8 cellular contexts compared by ENCODE assay signal in the genomic region with DNA sequence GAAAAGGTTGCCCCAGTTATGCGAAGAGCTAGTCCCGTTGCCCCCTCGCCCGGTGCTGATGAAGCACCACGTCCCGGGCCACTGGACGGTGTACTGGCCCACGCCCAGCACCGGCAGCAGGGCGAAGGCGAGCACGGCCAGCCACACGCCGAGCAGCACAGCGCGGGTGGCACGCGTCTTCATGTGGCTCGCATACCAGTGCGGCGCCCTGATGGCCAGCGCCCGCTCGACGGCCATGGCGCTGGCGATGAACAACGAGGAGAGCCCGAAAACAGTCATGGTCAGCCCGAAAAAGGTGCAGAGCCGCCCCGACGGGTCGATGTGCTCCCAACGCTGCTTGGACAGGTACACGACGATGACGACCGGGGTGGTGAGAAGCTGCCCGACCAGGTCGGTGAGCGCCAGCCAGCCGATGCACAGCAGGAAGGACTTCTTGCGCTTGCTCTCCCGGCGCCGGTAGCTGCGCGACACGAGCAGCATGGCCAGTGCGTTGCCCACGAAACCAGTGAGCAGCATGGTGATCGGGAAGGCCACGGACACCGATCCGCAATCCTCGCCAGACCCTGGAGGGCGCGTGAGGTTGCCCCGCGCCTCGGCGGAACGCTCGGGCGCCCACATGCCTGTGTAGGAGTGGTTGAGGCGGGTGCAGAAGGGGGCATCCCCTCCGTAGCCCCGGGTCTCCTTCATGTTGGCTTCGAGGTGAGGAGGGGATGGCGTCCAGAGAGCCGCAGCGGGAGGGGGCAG. TPM values are rescaled to one million over a fixed set of nuclear protein-coding genes. Genes with fewer than 3 reads are reported as not detected.
DNase-seq lines count a peak whose midpoint lies in the region; ATAC-seq and TF ChIP-seq lines count a peak whose summit lies in the region.

No MANE protein-coding gene starts in this region.

- no peak for TF ChIP-seq CTCF in Panc1 (IDR thresholded peaks at IDR 0.05)
- TF ChIP-seq CTCF in lung (IDR thresholded peaks at IDR 0.05; ENCODE audit: control extremely low read depth, extremely low read depth): no peak
- TF ChIP-seq CTCF in transverse colon (IDR thresholded peaks at IDR 0.05): no peak

- H3K4me3 ChIP-seq in Panc1 (ENCODE audit: low read depth in 2 of 2, low read length in 2 of 2) (peak overlapping the region; percentile 35 to 43), lung (peak overlapping the region; percentile 29), transverse colon (peak overlapping the region; percentile 30 to 58 (median 42))

- in situ Hi-C loops in Panc1 (cut with HindIII; ENCODE audit: low pct_unique_long_range_greater_than_20kb, low sequenced_read_pairs): no loop called here
- in situ Hi-C loops in transverse colon (cut with MboI; ENCODE audit: low pct_ligation_motif_present in 1 of 4, low pct_unique_long_range_greater_than_20kb in 1 of 4, low sequenced_read_pairs in 3 of 4): loop anchor here in 3 of 4 donors (10.0 to 25.0 kb wide), 4 partner anchors 352 to 522 kb away; no protein-coding TSS in a partner anchor

- peak; percentile 40 for ATAC-seq in Panc1
- peak; percentile 7 for ATAC-seq in lung (ENCODE audit: insufficient read depth, low FRiP score)
- ATAC-seq in GM18873 (IDR thresholded peaks at IDR 0.05; ENCODE audit: low FRiP score, unreplicated experiment): no peak
- no peak for ATAC-seq in GM18520 (IDR thresholded peaks at IDR 0.05; ENCODE audit: unreplicated experiment)

- H3K27me3 ChIP-seq in Panc1 (ENCODE audit: control insufficient read depth, insufficient read depth, low read length) (peaks cover 22% of the 10 kb centered on the region), lung (ENCODE audit: control insufficient read depth, insufficient read depth) (no peaks in the 10 kb centered on the region), transverse colon (peaks cover 57% of the 10 kb centered on the region)

- DNase-seq in activated effector memory CD4-positive, alpha-beta T cell treated with anti-CD3 and anti-CD28 coated beads, Interleukin-2, amount 50 U/mL, for 16 hours: peak; percentile 67
- no peak for DNase-seq in activated effector memory CD4-positive, alpha-beta T cell treated with Interleukin-2 at 50 U/mL for 16 hours
- DNase-seq in Panc1 (ENCODE audit: low read depth, low spot score) (no peak), dermis blood vessel endothelial cell (peak; percentile 17), lung (ENCODE audit: low spot score) (no peak), transverse colon (peak; percentile 10)

- intact Hi-C loops in Panc1 (cut with micrococcal nuclease; ENCODE audit: unreplicated experiment) (no loop called here), transverse colon (cut with DNase I; ENCODE audit: low total_unique reads) (loop anchor here (5.0 kb wide), 2 partner anchors 360 to 515 kb away; no protein-coding TSS in a partner anchor)

- TF ChIP-seq EP300 in transverse colon (IDR thresholded peaks at IDR 0.05; ENCODE audit: low read depth): no peak

- no TSS peak for BruUV-seq in Panc1 (replicated peaks; lab: Mats Ljungman, UMichigan)

- TF ChIP-seq POLR2A in transverse colon (IDR thresholded peaks at IDR 0.05): no peak

- H3K27ac ChIP-seq in Panc1 (ENCODE audit: low read length) (no peak overlapping the region), lung (ENCODE audit: low read depth in 1 of 2, low read length in 1 of 2) (no peak overlapping the region), transverse colon (peak overlapping the region in 3 of 4 donors; percentile 26 to 71 (median 44))

- CTCF ChIA-PET in Panc1 (lab: Charles Lee): no interaction called here

- H3K36me3 ChIP-seq in Panc1 (ENCODE audit: control insufficient read depth, insufficient read depth, low read length) (no peaks in the 10 kb centered on the region), lung (ENCODE audit: control insufficient read depth in 2 of 2, insufficient read depth in 2 of 2, low read length in 2 of 2) (no peaks in the 10 kb centered on the region), transverse colon (no peaks in the 10 kb centered on the region)

- H3K4me1 ChIP-seq in Panc1 (ENCODE audit: control insufficient read depth, insufficient read depth, low read length) (no peaks in the 10 kb centered on the region; the same call in 1 of the 2 replicates), lung (ENCODE audit: control insufficient read depth in 2 of 2, insufficient read depth in 2 of 2, low read length in 2 of 2) (peaks cover 0 to 13% of the 10 kb centered on the region in 2 donors), transverse colon (peaks cover 0 to 22% (median 9%) of the 10 kb centered on the region in 4 donors)

- POLR2A ChIA-PET in Panc1 (lab: Charles Lee): no interaction called here

- no peaks in the 10 kb centered on the region for H3K9me3 ChIP-seq in Panc1 (ENCODE audit: control insufficient read depth, insufficient read depth, low read depth, low read length)
- no peaks in the 10 kb centered on the region for H3K9me3 ChIP-seq in lung (ENCODE audit: control insufficient read depth in 2 of 2, insufficient read depth in 1 of 2, low read length in 1 of 2)
- no peaks in the 10 kb centered on the region for H3K9me3 ChIP-seq in transverse colon

- WGBS in lung, 2 donors: 3 to 6% methylated on average over 73 of the region's 73 CpGs
- 10% methylated on average over 50 of the region's 73 CpGs; no CpG with 5 or more reads in 1 of the 2 donors for WGBS in transverse colon (ENCODE audit: low coverage in 1 of 2), 2 donors

RNA-seq across cellular contexts. Expression of gene PTGER3, which starts 0.6 kb away (rescaled TPM):
- total RNA-seq in Panc1 (2021; ENCODE audit: unreplicated experiment) (0.08 TPM), dermis blood vessel endothelial cell (not detected in 2 replicates), lung (1 to 10 TPM; 1.7 to 1.8 TPM), transverse colon (10 to 100 TPM in 3 of 4 donors, 1 to 10 TPM in 1; 4.8 to 37.0 (median 18.5) TPM)
- not detected for polyA plus RNA-seq in Panc1 (2012; ENCODE audit: insufficient read length)
- polyA plus RNA-seq in lung: 1 to 10 TPM in 1 of 2 donors, under 1 TPM in 1; 0.31 to 1.0 TPM

RNA-seq across cellular contexts. Expression of gene ZRANB2, which starts 33.8 kb away (rescaled TPM):
- total RNA-seq in Panc1 (2021; ENCODE audit: unreplicated experiment) (64.9 TPM), dermis blood vessel endothelial cell (32.9 and 33.2 TPM in 2 replicates), lung (100 to 1,000 TPM in 1 of 2 donors, 10 to 100 TPM in 1; 66.6 to 164 TPM), transverse colon (100 to 1,000 TPM in 3 of 4 donors, 10 to 100 TPM in 1; 90.9 to 352 (median 187) TPM)
- 25.9 TPM for polyA plus RNA-seq in Panc1 (2012; ENCODE audit: insufficient read length)
- 10 to 100 TPM; 37.1 to 98.4 TPM for polyA plus RNA-seq in lung

Comparison
In these comparisons a context has a peak if more than half of its experiments do, and no peak if none do; other contexts are left out.
1. DNase-seq: peak in activated effector memory CD4-positive, alpha-beta T cell treated with anti-CD3 and anti-CD28 coated beads, Interleukin-2, amount 50 U/mL, for 16 hours (single experiment), dermis blood vessel endothelial cell (single experiment) and transverse colon (single experiment); none in activated effector memory CD4-positive, alpha-beta T cell treated with Interleukin-2 at 50 U/mL for 16 hours (single experiment), Panc1 (single experiment) and lung (single experiment).
2. ATAC-seq: peak in Panc1 (single experiment) and lung (single experiment); none in GM18873 (single experiment) and GM18520 (single experiment).
3. H3K27ac ChIP-seq: peak in transverse colon (3 of 4); none in Panc1 (single experiment) and lung (0 of 2).
4. Peak in every context shown above with its lines, with median percentiles within 50 percentile points of each other: H3K4me3 ChIP-seq.